ENCODE assay signal across 1 cellular context in the genomic region with DNA sequence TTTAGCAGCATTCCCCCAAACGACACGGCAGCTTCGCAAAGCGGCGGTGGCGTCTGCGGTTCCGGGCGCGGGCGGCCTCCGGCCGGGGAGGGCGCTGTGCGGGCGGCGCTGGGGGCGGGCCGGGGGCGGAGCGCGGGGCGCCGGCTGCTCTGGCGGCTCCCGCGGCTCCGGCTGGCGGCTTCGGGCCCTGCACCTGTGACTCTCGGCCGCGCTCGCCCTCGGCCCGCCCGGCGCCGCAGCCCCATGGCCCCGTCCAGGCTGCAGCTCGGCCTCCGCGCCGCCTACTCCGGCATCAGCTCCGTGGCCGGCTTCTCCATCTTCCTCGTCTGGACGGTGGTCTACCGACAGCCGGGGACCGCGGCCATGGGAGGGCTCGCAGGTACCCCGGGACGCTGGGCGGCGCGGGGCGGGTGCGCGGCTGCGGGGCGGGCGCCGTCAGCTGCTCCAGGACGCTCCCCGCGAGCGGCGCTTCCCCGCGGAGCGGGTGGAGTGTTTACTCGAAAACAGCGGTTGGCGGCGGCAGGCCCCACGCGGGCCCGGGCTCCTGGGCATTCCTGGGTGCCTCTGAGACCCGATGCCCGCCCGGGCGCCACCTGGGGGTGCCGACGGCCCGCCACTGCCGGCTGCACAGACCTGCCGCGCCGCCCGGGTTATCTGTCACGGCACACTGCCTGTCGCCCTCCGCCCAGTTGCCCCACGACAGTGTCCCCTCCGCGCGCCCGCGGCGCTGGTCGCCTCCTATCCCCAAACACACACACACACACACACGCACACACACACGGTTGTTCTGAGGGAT.
TF ChIP-seq lines count a peak whose summit lies in the region.

A gene (plus strand): TSS at position 177 of the 796 bp plus-strand sequence. CDS start 67 bp downstream, at position 244.

TF ChIP-seq in GM23338, 12 proteins besides CTCF, POLR2A, EP300 and RAD21 (continued from another document):
- TF ChIP-seq, protein P1, sequence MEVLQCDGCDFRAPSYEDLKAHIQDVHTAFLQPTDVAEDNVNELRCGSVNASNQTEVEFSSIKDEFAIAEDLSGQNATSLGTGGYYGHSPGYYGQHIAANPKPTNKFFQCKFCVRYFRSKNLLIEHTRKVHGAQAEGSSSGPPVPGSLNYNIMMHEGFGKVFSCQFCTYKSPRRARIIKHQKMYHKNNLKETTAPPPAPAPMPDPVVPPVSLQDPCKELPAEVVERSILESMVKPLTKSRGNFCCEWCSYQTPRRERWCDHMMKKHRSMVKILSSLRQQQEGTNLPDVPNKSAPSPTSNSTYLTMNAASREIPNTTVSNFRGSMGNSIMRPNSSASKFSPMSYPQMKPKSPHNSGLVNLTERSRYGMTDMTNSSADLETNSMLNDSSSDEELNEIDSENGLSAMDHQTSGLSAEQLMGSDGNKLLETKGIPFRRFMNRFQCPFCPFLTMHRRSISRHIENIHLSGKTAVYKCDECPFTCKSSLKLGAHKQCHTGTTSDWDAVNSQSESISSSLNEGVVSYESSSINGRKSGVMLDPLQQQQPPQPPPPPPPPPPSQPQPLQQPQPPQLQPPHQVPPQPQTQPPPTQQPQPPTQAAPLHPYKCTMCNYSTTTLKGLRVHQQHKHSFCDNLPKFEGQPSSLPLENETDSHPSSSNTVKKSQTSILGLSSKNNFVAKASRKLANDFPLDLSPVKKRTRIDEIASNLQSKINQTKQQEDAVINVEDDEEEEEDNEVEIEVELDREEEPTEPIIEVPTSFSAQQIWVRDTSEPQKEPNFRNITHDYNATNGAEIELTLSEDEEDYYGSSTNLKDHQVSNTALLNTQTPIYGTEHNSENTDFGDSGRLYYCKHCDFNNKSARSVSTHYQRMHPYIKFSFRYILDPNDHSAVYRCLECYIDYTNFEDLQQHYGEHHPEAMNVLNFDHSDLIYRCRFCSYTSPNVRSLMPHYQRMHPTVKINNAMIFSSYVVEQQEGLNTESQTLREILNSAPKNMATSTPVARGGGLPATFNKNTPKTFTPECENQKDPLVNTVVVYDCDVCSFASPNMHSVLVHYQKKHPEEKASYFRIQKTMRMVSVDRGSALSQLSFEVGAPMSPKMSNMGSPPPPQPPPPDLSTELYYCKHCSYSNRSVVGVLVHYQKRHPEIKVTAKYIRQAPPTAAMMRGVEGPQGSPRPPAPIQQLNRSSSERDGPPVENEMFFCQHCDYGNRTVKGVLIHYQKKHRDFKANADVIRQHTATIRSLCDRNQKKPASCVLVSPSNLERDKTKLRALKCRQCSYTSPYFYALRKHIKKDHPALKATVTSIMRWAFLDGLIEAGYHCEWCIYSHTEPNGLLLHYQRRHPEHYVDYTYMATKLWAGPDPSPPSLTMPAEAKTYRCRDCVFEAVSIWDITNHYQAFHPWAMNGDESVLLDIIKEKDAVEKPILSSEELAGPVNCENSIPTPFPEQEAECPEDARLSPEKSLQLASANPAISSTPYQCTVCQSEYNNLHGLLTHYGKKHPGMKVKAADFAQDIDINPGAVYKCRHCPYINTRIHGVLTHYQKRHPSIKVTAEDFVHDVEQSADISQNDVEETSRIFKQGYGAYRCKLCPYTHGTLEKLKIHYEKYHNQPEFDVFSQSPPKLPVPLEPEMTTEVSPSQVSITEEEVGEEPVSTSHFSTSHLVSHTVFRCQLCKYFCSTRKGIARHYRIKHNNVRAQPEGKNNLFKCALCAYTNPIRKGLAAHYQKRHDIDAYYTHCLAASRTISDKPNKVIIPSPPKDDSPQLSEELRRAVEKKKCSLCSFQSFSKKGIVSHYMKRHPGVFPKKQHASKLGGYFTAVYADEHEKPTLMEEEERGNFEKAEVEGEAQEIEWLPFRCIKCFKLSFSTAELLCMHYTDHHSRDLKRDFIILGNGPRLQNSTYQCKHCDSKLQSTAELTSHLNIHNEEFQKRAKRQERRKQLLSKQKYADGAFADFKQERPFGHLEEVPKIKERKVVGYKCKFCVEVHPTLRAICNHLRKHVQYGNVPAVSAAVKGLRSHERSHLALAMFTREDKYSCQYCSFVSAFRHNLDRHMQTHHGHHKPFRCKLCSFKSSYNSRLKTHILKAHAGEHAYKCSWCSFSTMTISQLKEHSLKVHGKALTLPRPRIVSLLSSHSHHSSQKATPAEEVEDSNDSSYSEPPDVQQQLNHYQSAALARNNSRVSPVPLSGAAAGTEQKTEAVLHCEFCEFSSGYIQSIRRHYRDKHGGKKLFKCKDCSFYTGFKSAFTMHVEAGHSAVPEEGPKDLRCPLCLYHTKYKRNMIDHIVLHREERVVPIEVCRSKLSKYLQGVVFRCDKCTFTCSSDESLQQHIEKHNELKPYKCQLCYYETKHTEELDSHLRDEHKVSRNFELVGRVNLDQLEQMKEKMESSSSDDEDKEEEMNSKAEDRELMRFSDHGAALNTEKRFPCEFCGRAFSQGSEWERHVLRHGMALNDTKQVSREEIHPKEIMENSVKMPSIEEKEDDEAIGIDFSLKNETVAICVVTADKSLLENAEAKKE (CRISPR knock-in tag; IDR thresholded peaks at IDR 0.05) = no peak
- TF ChIP-seq EZH2phosphoT487 (IDR thresholded peaks at IDR 0.05; ENCODE audit: unreplicated experiment) = no peak
